In the genomic region with DNA sequence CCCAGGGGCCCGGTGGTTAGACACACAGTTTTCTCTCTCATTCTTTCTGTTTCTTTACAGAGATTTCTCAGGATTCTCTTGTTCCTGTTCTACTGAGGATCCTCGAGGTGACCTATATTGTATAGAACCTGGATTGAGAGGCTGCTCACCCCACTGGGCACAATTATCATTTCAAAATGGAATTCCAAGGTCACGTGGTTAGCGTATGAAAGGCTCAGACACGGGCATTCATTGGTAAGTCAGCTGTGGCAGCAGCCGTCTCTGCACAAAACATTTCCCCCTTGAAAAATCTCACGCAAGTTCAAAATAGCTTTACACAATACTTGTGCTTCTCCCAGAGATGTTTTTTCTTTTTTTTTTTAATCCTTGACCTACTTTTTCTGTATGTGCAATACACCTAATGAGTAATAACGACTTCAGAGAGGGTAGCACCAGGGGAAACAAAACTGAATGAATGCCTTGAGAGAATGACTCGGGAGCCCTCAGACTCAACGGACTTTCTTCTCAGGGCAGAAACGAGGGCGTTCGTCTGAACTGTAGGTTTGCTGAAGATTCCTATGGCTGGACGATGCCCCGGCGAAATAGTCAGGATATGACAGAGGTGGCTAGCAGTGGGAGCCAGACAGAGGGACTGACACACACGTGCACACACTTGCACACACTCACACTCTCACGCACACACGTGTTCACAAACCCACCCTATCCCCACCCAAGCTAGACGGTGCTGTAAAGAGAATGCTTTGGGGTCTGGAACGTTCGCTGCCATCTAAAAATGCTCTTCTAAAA, we compare ENCODE assay signal across 20 cellular contexts.
A peak's percentile ranks its signal among the peaks of the same experiment; 100 is the strongest.
DNase-seq lines count a peak whose midpoint lies in the region; ATAC-seq and TF ChIP-seq lines count a peak whose summit lies in the region.
"Had no signal": no experiment of that assay in that cellular context is flagged by ENCODE, and none has a peak within 500 bp of the region (broad histone marks: within the 10 kb centered on the region; RNA-seq: fewer than 3 reads in every experiment).

No MANE protein-coding gene starts in this region.

- no peaks in the 10 kb centered on the region for H3K9me3 ChIP-seq in CD4-positive, alpha-beta T cell (ENCODE audit: control insufficient read depth, low read length)
- no peaks in the 10 kb centered on the region for H3K9me3 ChIP-seq in neuron (ENCODE audit: low read length)
- no peaks in the 10 kb centered on the region for H3K9me3 ChIP-seq in smooth muscle cell (replicated peaks; ENCODE audit: low read depth)
- H3K9me3 ChIP-seq: mucosa of descending colon, ovary, SK-N-SH, uterus had no signal

- no peak for TF ChIP-seq POLR2A in NB4 (IDR thresholded peaks at IDR 0.05; ENCODE audit: extremely low read depth, insufficient read length)

- TF ChIP-seq CTCF in CD4-positive, alpha-beta T cell (IDR thresholded peaks at IDR 0.05) = no peak
- TF ChIP-seq CTCF in NB4 (IDR thresholded peaks at IDR 0.05; ENCODE audit: low read depth, low read length) (no peak), endothelial cell (IDR thresholded peaks at IDR 0.05; ENCODE audit: unreplicated experiment) (no peak), smooth muscle cell (IDR thresholded peaks at IDR 0.05; ENCODE audit: borderline replicate concordance, insufficient read depth, poor library complexity, severe bottlenecking) (no peak)

- peak overlapping the region; percentile 68 for H2AFZ ChIP-seq in neuron (ENCODE audit: low read depth, low read length)
- no peak overlapping the region for H2AFZ ChIP-seq in smooth muscle cell (ENCODE audit: low read depth)

- DNase-seq in CD4-positive, alpha-beta T cell = no peak
- DNase-seq in NB4 (ENCODE audit: low read depth) (peak; percentile 13), endothelial cell (ENCODE audit: low spot score) (no peak), smooth muscle cell (lab: John Stamatoyannopoulos, UW; ENCODE audit: unreplicated experiment) (no peak), G401 (ENCODE audit: low spot score) (no peak), NAMALWA (ENCODE audit: low spot score) (no peak), NCI-H187 (lab: John Stamatoyannopoulos, UW) (no peak)
- DNase-seq: aorta, Calu3, Karpas-422, left cardiac atrium, mucosa of descending colon, NCI-H1417, NCI-H2227 treated with DMSO at 0.1 percent for 48 hours, ovary, SK-N-SH, T-helper 9 cell, uterus had no signal

- H3K27ac ChIP-seq in CD4-positive, alpha-beta T cell (ENCODE audit: low read depth, low read length) = no peak overlapping the region
- H3K27ac ChIP-seq in smooth muscle cell (ENCODE audit: low read depth) = no peak overlapping the region
- H3K27ac ChIP-seq: ovary, uterus had no signal

- no peaks in the 10 kb centered on the region for H3K36me3 ChIP-seq in neuron (ENCODE audit: insufficient read depth, low read length)
- H3K36me3 ChIP-seq in smooth muscle cell (ENCODE audit: low read depth) = no peaks in the 10 kb centered on the region
- H3K36me3 ChIP-seq: ovary, uterus had no signal

- in situ Hi-C loops in G401 (cut with HindIII; ENCODE audit: low sequenced_read_pairs) = no loop called here

- intact Hi-C loops in CD4-positive, alpha-beta T cell (cut with DNase I, micrococcal nuclease) = loop anchor here in 1 of 2 experiments (10.0 kb wide), 1 partner anchor 174 kb away; no protein-coding TSS in a partner anchor

- no peaks in the 10 kb centered on the region for H3K36me3 Mint-ChIP-seq in CD4-positive, alpha-beta T cell (ENCODE audit: low read depth)
- H3K36me3 Mint-ChIP-seq in endothelial cell (ENCODE audit: low read depth, unreplicated experiment) = peaks cover 6% of the 10 kb centered on the region

- H3K4me2 ChIP-seq in smooth muscle cell = no peak overlapping the region
- H3K4me2 ChIP-seq: SK-N-SH had no signal

- H3K79me2 ChIP-seq in smooth muscle cell (ENCODE audit: low read depth) = no peaks in the 10 kb centered on the region

- H3K4me1 ChIP-seq in neuron (ENCODE audit: insufficient read depth, low read length) = peaks cover 43% of the 10 kb centered on the region
- H3K4me1 ChIP-seq in smooth muscle cell (ENCODE audit: low read depth) = no peaks in the 10 kb centered on the region
- H3K4me1 ChIP-seq: uterus had no signal

- H3K9me3 Mint-ChIP-seq in CD4-positive, alpha-beta T cell = no peaks in the 10 kb centered on the region
- H3K9me3 Mint-ChIP-seq in endothelial cell (ENCODE audit: unreplicated experiment) = peaks cover 3% of the 10 kb centered on the region

- H3K27me3 ChIP-seq in CD4-positive, alpha-beta T cell (ENCODE audit: control insufficient read depth, insufficient read depth, low read length) = no peaks in the 10 kb centered on the region
- H3K27me3 ChIP-seq in neuron (ENCODE audit: insufficient read depth, low read length) = no peaks in the 10 kb centered on the region
- H3K27me3 ChIP-seq in smooth muscle cell (ENCODE audit: low read depth) = peaks cover 10% of the 10 kb centered on the region
- H3K27me3 ChIP-seq: ovary, uterus had no signal

- H3K4me3 ChIP-seq in NB4 (ENCODE audit: low read depth, low read length) (no peak overlapping the region), neuron (ENCODE audit: low read length) (no peak overlapping the region), smooth muscle cell (no peak overlapping the region)
- H3K4me3 ChIP-seq: mucosa of descending colon, ovary, uterus had no signal

- no peaks in the 10 kb centered on the region for H4K20me1 ChIP-seq in smooth muscle cell (ENCODE audit: low read depth)

- H3K4me1 Mint-ChIP-seq in CD4-positive, alpha-beta T cell (ENCODE audit: low read depth) = peaks cover 54% of the 10 kb centered on the region
- peaks cover 70% of the 10 kb centered on the region for H3K4me1 Mint-ChIP-seq in endothelial cell (ENCODE audit: unreplicated experiment)

- no peak for ATAC-seq in CD4-positive, alpha-beta T cell (ENCODE audit: poor library complexity)
- ATAC-seq: HCT116, left cardiac atrium, mucosa of descending colon had no signal

- no peaks in the 10 kb centered on the region for H3F3A ChIP-seq in smooth muscle cell (ENCODE audit: low read depth)

- WGBS in smooth muscle cell (ENCODE audit: low lambda C conversion rate) = 82% methylated on average over 22 of the region's 22 CpGs

- POLR2A ChIA-PET in CD4-positive, alpha-beta T cell (lab: Charles Lee) = interaction anchor here (1.0 kb wide), 1 partner anchor 361 kb away, joined by 3 read pairs; a partner anchor contains a TSS

- H3K27ac Mint-ChIP-seq in CD4-positive, alpha-beta T cell = peak overlapping the region; percentile 51
- peak overlapping the region; percentile 95 for H3K27ac Mint-ChIP-seq in endothelial cell (ENCODE audit: unreplicated experiment)

- CTCF ChIA-PET in CD4-positive, alpha-beta T cell (lab: Charles Lee) = interaction anchor here (1.4 to 3.6 kb wide), 2 partner anchors 10 to 30 kb away, joined by 3 to 10 read pairs; no protein-coding TSS in a partner anchor

- H3K9ac ChIP-seq in smooth muscle cell (ENCODE audit: low read depth) = no peak overlapping the region
- H3K9ac ChIP-seq: SK-N-SH had no signal

- no peaks in the 10 kb centered on the region for H3K27me3 Mint-ChIP-seq in CD4-positive, alpha-beta T cell
- peaks cover 6% of the 10 kb centered on the region for H3K27me3 Mint-ChIP-seq in endothelial cell (ENCODE audit: unreplicated experiment)

- no peak overlapping the region for H3K4me3 Mint-ChIP-seq in CD4-positive, alpha-beta T cell
- no peak overlapping the region for H3K4me3 Mint-ChIP-seq in endothelial cell (ENCODE audit: unreplicated experiment)
